1 cellular context compared by ENCODE assay signal in the genomic region with DNA sequence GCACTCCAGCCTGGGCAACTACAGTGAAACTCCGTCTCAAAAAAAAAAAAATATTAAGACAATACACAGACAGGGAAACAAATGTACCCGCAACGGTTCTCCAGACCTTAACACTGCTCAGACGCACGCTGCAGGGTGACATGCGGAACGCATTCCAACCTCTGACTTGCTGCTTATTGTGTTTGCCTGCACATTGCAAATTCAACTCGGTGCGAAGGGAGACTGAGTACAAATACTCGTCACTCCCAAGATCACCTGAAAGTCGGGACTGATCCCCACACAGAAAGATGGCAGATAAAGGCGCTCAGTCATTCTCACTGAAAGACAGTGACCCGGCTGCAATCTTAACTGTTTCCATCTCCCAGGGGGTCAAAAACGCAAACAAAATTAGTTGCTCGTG.
TF ChIP-seq lines count a peak whose summit lies in the region.

No MANE protein-coding gene starts in this region.

TF ChIP-seq in GM23338, 12 proteins besides CTCF, POLR2A, EP300 and RAD21 (continued from another document):
- TF ChIP-seq, protein P1, sequence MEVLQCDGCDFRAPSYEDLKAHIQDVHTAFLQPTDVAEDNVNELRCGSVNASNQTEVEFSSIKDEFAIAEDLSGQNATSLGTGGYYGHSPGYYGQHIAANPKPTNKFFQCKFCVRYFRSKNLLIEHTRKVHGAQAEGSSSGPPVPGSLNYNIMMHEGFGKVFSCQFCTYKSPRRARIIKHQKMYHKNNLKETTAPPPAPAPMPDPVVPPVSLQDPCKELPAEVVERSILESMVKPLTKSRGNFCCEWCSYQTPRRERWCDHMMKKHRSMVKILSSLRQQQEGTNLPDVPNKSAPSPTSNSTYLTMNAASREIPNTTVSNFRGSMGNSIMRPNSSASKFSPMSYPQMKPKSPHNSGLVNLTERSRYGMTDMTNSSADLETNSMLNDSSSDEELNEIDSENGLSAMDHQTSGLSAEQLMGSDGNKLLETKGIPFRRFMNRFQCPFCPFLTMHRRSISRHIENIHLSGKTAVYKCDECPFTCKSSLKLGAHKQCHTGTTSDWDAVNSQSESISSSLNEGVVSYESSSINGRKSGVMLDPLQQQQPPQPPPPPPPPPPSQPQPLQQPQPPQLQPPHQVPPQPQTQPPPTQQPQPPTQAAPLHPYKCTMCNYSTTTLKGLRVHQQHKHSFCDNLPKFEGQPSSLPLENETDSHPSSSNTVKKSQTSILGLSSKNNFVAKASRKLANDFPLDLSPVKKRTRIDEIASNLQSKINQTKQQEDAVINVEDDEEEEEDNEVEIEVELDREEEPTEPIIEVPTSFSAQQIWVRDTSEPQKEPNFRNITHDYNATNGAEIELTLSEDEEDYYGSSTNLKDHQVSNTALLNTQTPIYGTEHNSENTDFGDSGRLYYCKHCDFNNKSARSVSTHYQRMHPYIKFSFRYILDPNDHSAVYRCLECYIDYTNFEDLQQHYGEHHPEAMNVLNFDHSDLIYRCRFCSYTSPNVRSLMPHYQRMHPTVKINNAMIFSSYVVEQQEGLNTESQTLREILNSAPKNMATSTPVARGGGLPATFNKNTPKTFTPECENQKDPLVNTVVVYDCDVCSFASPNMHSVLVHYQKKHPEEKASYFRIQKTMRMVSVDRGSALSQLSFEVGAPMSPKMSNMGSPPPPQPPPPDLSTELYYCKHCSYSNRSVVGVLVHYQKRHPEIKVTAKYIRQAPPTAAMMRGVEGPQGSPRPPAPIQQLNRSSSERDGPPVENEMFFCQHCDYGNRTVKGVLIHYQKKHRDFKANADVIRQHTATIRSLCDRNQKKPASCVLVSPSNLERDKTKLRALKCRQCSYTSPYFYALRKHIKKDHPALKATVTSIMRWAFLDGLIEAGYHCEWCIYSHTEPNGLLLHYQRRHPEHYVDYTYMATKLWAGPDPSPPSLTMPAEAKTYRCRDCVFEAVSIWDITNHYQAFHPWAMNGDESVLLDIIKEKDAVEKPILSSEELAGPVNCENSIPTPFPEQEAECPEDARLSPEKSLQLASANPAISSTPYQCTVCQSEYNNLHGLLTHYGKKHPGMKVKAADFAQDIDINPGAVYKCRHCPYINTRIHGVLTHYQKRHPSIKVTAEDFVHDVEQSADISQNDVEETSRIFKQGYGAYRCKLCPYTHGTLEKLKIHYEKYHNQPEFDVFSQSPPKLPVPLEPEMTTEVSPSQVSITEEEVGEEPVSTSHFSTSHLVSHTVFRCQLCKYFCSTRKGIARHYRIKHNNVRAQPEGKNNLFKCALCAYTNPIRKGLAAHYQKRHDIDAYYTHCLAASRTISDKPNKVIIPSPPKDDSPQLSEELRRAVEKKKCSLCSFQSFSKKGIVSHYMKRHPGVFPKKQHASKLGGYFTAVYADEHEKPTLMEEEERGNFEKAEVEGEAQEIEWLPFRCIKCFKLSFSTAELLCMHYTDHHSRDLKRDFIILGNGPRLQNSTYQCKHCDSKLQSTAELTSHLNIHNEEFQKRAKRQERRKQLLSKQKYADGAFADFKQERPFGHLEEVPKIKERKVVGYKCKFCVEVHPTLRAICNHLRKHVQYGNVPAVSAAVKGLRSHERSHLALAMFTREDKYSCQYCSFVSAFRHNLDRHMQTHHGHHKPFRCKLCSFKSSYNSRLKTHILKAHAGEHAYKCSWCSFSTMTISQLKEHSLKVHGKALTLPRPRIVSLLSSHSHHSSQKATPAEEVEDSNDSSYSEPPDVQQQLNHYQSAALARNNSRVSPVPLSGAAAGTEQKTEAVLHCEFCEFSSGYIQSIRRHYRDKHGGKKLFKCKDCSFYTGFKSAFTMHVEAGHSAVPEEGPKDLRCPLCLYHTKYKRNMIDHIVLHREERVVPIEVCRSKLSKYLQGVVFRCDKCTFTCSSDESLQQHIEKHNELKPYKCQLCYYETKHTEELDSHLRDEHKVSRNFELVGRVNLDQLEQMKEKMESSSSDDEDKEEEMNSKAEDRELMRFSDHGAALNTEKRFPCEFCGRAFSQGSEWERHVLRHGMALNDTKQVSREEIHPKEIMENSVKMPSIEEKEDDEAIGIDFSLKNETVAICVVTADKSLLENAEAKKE (CRISPR knock-in tag; IDR thresholded peaks at IDR 0.05), result no peak
- TF ChIP-seq ZNF331 (CRISPR knock-in tag; IDR thresholded peaks at IDR 0.05; ENCODE audit: low read depth) (no peak), ETS1 (IDR thresholded peaks at IDR 0.05) (no peak), EZH2 (IDR thresholded peaks at IDR 0.05; ENCODE audit: low read depth, unreplicated experiment) (no peak), NANOG (IDR thresholded peaks at IDR 0.05; ENCODE audit: borderline replicate concordance) (no peak)
